Comparison of ENCODE assay signal across 9 cellular contexts in the genomic region with DNA sequence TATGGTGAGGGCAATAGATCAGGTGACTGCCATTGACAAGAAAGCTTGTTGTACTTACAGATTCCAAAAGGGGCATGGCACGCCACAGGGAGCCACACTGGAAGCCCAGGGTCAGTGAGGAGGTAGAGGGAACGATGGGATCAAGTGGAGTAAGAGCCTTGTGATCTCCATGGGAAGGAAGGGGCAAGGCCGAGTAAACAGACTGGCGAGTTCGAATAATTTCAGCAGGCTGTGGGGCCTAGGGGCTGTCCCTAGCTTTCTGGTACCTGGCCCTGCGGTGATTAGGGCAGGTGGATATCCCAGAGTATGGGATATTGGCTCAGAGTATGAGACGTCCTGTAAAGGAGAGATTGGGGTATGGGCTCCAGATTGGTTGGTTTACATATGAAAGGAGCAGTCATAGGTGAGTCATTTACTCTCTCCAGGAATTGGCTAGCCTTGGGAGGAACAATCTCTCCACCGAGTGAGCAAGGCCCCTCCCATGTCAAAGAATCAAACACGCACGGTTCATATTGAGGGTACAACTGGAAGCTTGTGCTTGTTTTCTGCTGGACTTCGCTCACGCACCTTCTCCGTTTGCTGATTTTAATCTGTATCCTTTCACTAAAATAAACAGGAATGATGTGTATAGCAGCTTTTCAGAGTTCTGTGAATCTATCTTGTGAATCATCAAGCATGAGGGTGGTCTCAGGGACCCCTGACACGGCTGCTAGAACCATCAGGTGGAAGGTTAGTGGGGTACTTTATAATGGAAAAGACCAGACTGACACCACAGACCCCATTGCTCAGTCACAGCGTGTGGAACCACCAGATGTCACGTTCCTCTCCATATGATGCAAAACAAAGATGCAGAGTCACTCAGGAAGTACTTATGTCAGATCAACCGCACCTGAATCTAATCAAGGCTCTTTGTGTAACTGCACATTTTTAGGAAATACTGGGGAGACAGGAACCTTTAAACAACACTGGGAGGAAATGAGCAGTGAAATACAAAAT. TPM values are rescaled to one million over a fixed set of nuclear protein-coding genes. Genes with fewer than 3 reads are reported as not detected.
DNase-seq lines count a peak whose midpoint lies in the region; ATAC-seq, FAIRE-seq and TF ChIP-seq lines count a peak whose summit lies in the region.
"Had no signal": no experiment of that assay in that cellular context is flagged by ENCODE, and none has a peak within 500 bp of the region (broad histone marks: within the 10 kb centered on the region; RNA-seq: fewer than 3 reads in every experiment).

No MANE protein-coding gene starts in this region.

- intact Hi-C loops in activated T-helper 1 cell treated with anti-CD3 and anti-CD28 coated beads, Interleukin-12 subunit alpha, Interleukin-12 subunit beta, Interleukin-2, Interleukin-4 antibody, amounts not matched to agents 30 ng/mL and 10 ng/mL and 1 ng/mL, durations not matched to agents 14 hours and 24 hours and 36 hours (cut with micrococcal nuclease) = no loop called here
- intact Hi-C loops in stomach (cut with DNase I; ENCODE audit: low total_unique reads) = no loop called here

- H3K9me3 ChIP-seq in ES-I3 (ENCODE audit: control insufficient read depth, insufficient read depth, low read length) = no peaks in the 10 kb centered on the region
- no peaks in the 10 kb centered on the region for H3K9me3 ChIP-seq in stomach

- TF ChIP-seq EP300 in stomach (IDR thresholded peaks at IDR 0.05) = no peak

- H3K27ac Mint-ChIP-seq in activated T-helper 1 cell treated with anti-CD3 and anti-CD28 coated beads, Interleukin-12 subunit alpha, Interleukin-12 subunit beta, Interleukin-2, Interleukin-4 antibody, amounts not matched to agents 30 ng/mL and 10 ng/mL and 1 ng/mL, durations not matched to agents 14 hours and 24 hours and 36 hours = peak overlapping the region; percentile 45

- no peak for ATAC-seq in GM21447 (IDR thresholded peaks at IDR 0.05; ENCODE audit: unreplicated experiment)
- no peak for ATAC-seq in HG03139 (IDR thresholded peaks at IDR 0.05; ENCODE audit: unreplicated experiment)

- H3K4me3 ChIP-seq in stomach = no peak overlapping the region
- H3K4me3 ChIP-seq: cardiac muscle cell had no signal

- H3K27me3 ChIP-seq in stomach = no peaks in the 10 kb centered on the region
- H3K27me3 ChIP-seq: cardiac muscle cell had no signal

- H3K36me3 ChIP-seq in ES-I3 (ENCODE audit: insufficient read depth, low read length) = peaks cover 5% of the 10 kb centered on the region; the same call in 1 of the 2 replicates
- peaks cover 8 to 46% (median 31%) of the 10 kb centered on the region in 4 donors for H3K36me3 ChIP-seq in stomach

- peak overlapping the region; percentile 40 for H3K9ac ChIP-seq in ES-I3 (ENCODE audit: low read depth, low read length)

- TF ChIP-seq CTCF in stomach (IDR thresholded peaks at IDR 0.05) (no peak), D721Med (IDR thresholded peaks at IDR 0.05; ENCODE audit: insufficient read depth, missing control alignments) (no peak)

- H3K36me3 Mint-ChIP-seq in activated T-helper 1 cell treated with anti-CD3 and anti-CD28 coated beads, Interleukin-12 subunit alpha, Interleukin-12 subunit beta, Interleukin-2, Interleukin-4 antibody, amounts not matched to agents 30 ng/mL and 10 ng/mL and 1 ng/mL, durations not matched to agents 14 hours and 24 hours and 36 hours (ENCODE audit: low read depth) = peaks cover 20% of the 10 kb centered on the region

- H3K27me3 Mint-ChIP-seq in activated T-helper 1 cell treated with anti-CD3 and anti-CD28 coated beads, Interleukin-12 subunit alpha, Interleukin-12 subunit beta, Interleukin-2, Interleukin-4 antibody, amounts not matched to agents 30 ng/mL and 10 ng/mL and 1 ng/mL, durations not matched to agents 14 hours and 24 hours and 36 hours (ENCODE audit: insufficient read depth) = no peaks in the 10 kb centered on the region

- H3K9me3 Mint-ChIP-seq in activated T-helper 1 cell treated with anti-CD3 and anti-CD28 coated beads, Interleukin-12 subunit alpha, Interleukin-12 subunit beta, Interleukin-2, Interleukin-4 antibody, amounts not matched to agents 30 ng/mL and 10 ng/mL and 1 ng/mL, durations not matched to agents 14 hours and 24 hours and 36 hours = peaks cover 5% of the 10 kb centered on the region

- no peak for TF ChIP-seq POLR2A in stomach (IDR thresholded peaks at IDR 0.05)

- FAIRE-seq in D721Med (lab: Jason Lieb, UNC) = no peak

- H3K4me1 ChIP-seq in ES-I3 (ENCODE audit: insufficient read depth, low read length) (peaks cover 30% of the 10 kb centered on the region), stomach (peaks cover 0 to 17% (median 6%) of the 10 kb centered on the region in 4 donors)

- H3K4me1 Mint-ChIP-seq in activated T-helper 1 cell treated with anti-CD3 and anti-CD28 coated beads, Interleukin-12 subunit alpha, Interleukin-12 subunit beta, Interleukin-2, Interleukin-4 antibody, amounts not matched to agents 30 ng/mL and 10 ng/mL and 1 ng/mL, durations not matched to agents 14 hours and 24 hours and 36 hours (ENCODE audit: low read depth) = peaks cover 22% of the 10 kb centered on the region

- 62 to 72% (median 69%) methylated on average over 17 of the region's 17 CpGs for WGBS in stomach, 5 donors

- no peak overlapping the region for H3K4me3 Mint-ChIP-seq in activated T-helper 1 cell treated with anti-CD3 and anti-CD28 coated beads, Interleukin-12 subunit alpha, Interleukin-12 subunit beta, Interleukin-2, Interleukin-4 antibody, amounts not matched to agents 30 ng/mL and 10 ng/mL and 1 ng/mL, durations not matched to agents 14 hours and 24 hours and 36 hours

- DNase-seq in NCI-H1092 treated with DMSO at 0.1 percent for 48 hours (lab: John Stamatoyannopoulos, UW) (peak; percentile 52), kidney tubule cell (ENCODE audit: low spot score) (peak; percentile 22), stomach (no peak), D721Med (ENCODE audit: insufficient read length, low spot score) (no peak)
- no peak for DNase-seq in activated T-helper 1 cell treated with anti-CD3 and anti-CD28 coated beads, Interleukin-12 subunit alpha, Interleukin-12 subunit beta, Interleukin-2, Interleukin-4 antibody, amounts not matched to agents 30 ng/mL and 10 ng/mL and 1 ng/mL, durations not matched to agents 14 hours and 24 hours and 36 hours (ENCODE audit: low spot score)

- peak overlapping the region in 1 of 5 donors; percentile 41 for H3K27ac ChIP-seq in stomach
- H3K27ac ChIP-seq: cardiac muscle cell had no signal

RNA-seq across cellular contexts. Expression of a gene that starts 27.9 kb away (rescaled TPM):
- 62.7 and 69.5 TPM in 2 replicates for total RNA-seq in activated T-helper 1 cell treated with anti-CD3 and anti-CD28 coated beads, Interleukin-12 subunit alpha, Interleukin-12 subunit beta, Interleukin-2, Interleukin-4 antibody, amounts not matched to agents 30 ng/mL and 10 ng/mL and 1 ng/mL, durations not matched to agents 14 hours and 24 hours and 36 hours
- 100 to 1,000 TPM in 2 of 5 donors, 10 to 100 TPM in 3; 29.8 to 192 (median 81.4) TPM for total RNA-seq in stomach
- 100 to 1,000 TPM in 2 of 3 donors, 10 to 100 TPM in 1; 83.4 to 198 (median 171) TPM for polyA plus RNA-seq in stomach

RNA-seq across cellular contexts. Expression of a gene that starts 29.0 kb away (rescaled TPM):
- total RNA-seq in activated T-helper 1 cell treated with anti-CD3 and anti-CD28 coated beads, Interleukin-12 subunit alpha, Interleukin-12 subunit beta, Interleukin-2, Interleukin-4 antibody, amounts not matched to agents 30 ng/mL and 10 ng/mL and 1 ng/mL, durations not matched to agents 14 hours and 24 hours and 36 hours = 59.0 and 60.9 TPM in 2 replicates
- 10 to 100 TPM in 3 of 5 donors, 1 to 10 TPM in 1, under 1 TPM in 1; 0.58 to 69.8 (median 25.8) TPM for total RNA-seq in stomach
- polyA plus RNA-seq in stomach = 10 to 100 TPM in 1 of 3 donors, 1 to 10 TPM in 2; 6.0 to 18.2 (median 7.8) TPM

RNA-seq across cellular contexts. Expression of a gene that starts 38.1 kb away (rescaled TPM):
- total RNA-seq in activated T-helper 1 cell treated with anti-CD3 and anti-CD28 coated beads, Interleukin-12 subunit alpha, Interleukin-12 subunit beta, Interleukin-2, Interleukin-4 antibody, amounts not matched to agents 30 ng/mL and 10 ng/mL and 1 ng/mL, durations not matched to agents 14 hours and 24 hours and 36 hours = 4.5 and 4.7 TPM in 2 replicates
- 10 to 100 TPM in 2 of 5 donors, 1 to 10 TPM in 2, not detected in 1; 4.6 to 14.1 (median 11.2) TPM for total RNA-seq in stomach
- polyA plus RNA-seq in stomach = 1 to 10 TPM; 1.1 to 2.9 (median 1.5) TPM

RNA-seq across cellular contexts. Expression of a gene that starts 53.3 kb away (rescaled TPM):
- total RNA-seq in activated T-helper 1 cell treated with anti-CD3 and anti-CD28 coated beads, Interleukin-12 subunit alpha, Interleukin-12 subunit beta, Interleukin-2, Interleukin-4 antibody, amounts not matched to agents 30 ng/mL and 10 ng/mL and 1 ng/mL, durations not matched to agents 14 hours and 24 hours and 36 hours = 256 and 271 TPM in 2 replicates
- 100 to 1,000 TPM in 2 of 5 donors, 10 to 100 TPM in 3; 85.8 to 196 (median 97.4) TPM for total RNA-seq in stomach
- 100 to 1,000 TPM in 1 of 3 donors, 10 to 100 TPM in 2; 81.2 to 102 (median 84.1) TPM for polyA plus RNA-seq in stomach

RNA-seq across cellular contexts. Expression of a gene that starts 53.5 kb away (rescaled TPM):
- 94.3 and 98.5 TPM in 2 replicates for total RNA-seq in activated T-helper 1 cell treated with anti-CD3 and anti-CD28 coated beads, Interleukin-12 subunit alpha, Interleukin-12 subunit beta, Interleukin-2, Interleukin-4 antibody, amounts not matched to agents 30 ng/mL and 10 ng/mL and 1 ng/mL, durations not matched to agents 14 hours and 24 hours and 36 hours
- total RNA-seq in stomach = 10 to 100 TPM; 17.1 to 58.3 (median 43.7) TPM
- 10 to 100 TPM; 30.0 to 37.3 (median 31.1) TPM for polyA plus RNA-seq in stomach

Comparison
In these comparisons a context has a peak if more than half of its experiments do, and no peak if none do; other contexts are left out.
1. DNase-seq: peak in NCI-H1092 treated with DMSO at 0.1 percent for 48 hours (single experiment) and kidney tubule cell (single experiment); none in activated T-helper 1 cell treated with anti-CD3 and anti-CD28 coated beads, Interleukin-12 subunit alpha, Interleukin-12 subunit beta, Interleukin-2, Interleukin-4 antibody, amounts not matched to agents 30 ng/mL and 10 ng/mL and 1 ng/mL, durations not matched to agents 14 hours and 24 hours and 36 hours (single experiment), stomach (single experiment) and D721Med (single experiment).